ENCODE assay signal across 20 cellular contexts in the genomic region with DNA sequence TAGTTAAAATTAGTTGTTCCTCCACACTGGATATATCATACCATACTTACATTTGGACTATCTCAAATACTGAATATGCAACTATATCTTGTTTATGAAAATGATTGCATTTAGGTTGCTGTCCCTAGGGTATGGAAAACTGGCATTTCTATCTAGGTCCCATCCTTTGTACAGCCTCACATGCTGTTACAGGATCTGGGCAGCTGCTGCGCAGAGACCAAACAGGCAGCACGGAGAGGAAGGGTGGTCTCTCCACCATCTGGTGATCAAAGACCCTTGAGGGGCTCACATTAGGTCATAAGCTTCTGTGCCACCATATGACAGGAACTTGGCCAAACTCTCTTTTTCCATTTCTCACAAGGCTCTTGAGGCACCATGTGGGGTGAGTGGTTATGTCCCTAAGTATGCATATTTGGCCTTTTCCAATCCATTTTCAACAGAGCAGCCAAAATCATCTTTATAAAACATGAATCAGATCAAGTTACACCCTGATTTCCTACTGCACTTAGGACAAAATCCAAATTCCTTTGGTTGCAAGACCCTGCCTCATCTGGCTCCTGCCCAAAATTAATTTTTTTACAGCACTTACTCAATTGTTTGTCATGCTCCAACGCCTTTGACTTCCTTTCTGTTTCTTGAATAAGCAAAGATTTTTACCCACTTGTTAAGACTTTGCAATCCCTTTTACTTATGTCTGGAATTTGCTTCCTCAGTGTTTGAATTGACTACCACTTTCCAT.
DNase-seq lines count a peak whose midpoint lies in the region; ATAC-seq lines count a peak whose summit lies in the region.
"Had no signal": no experiment of that assay in that cellular context is flagged by ENCODE, and none has a peak within 500 bp of the region (broad histone marks: within the 10 kb centered on the region; RNA-seq: fewer than 3 reads in every experiment).

No MANE protein-coding gene starts in this region.

- H3K4me2 ChIP-seq in BLaER1 treated with 17β-estradiol and CSF1 and Interleukin-3, amounts not matched to agents 10 nM and 100 nM, result peak overlapping the region; percentile 59 to 82 (median 72)

- no peaks in the 10 kb centered on the region for H4K20me1 ChIP-seq in BLaER1 treated with 17β-estradiol and CSF1 and Interleukin-3, amounts not matched to agents 10 nM and 100 nM

- peak overlapping the region in 3 of 11 experiments; percentile 9 to 32 (median 14); a peak in 3 of 22 replicates for H3K9ac ChIP-seq in BLaER1 treated with 17β-estradiol and CSF1 and Interleukin-3, amounts not matched to agents 10 nM and 100 nM

- H3K4me1 Mint-ChIP-seq in activated T-cell treated with anti-CD3 and anti-CD28 coated beads, Interleukin-2, amount 50 U/mL, for 72 hours (ENCODE audit: low read depth), result no peaks in the 10 kb centered on the region
- no peaks in the 10 kb centered on the region for H3K4me1 Mint-ChIP-seq in activated CD4-positive, alpha-beta memory T cell treated with anti-CD3 and anti-CD28 coated beads for 36 hours (ENCODE audit: low read depth)
- H3K4me1 Mint-ChIP-seq: activated CD4-positive, alpha-beta T cell treated with anti-CD3 and anti-CD28 coated beads for 36 hours; B cell had no signal

- H3K4me3 ChIP-seq in BLaER1 treated with 17β-estradiol and CSF1 and Interleukin-3, amounts not matched to agents 10 nM and 100 nM, result no peak overlapping the region
- H3K4me3 ChIP-seq: adrenal gland, tibial artery had no signal

- intact Hi-C loops in cardiac septum (cut with DNase I), result no loop called here
- intact Hi-C loops in activated CD4-positive, alpha-beta memory T cell treated with anti-CD3 and anti-CD28 coated beads for 36 hours (cut with micrococcal nuclease), result no loop called here

- no peaks in the 10 kb centered on the region for H3K27me3 ChIP-seq in BLaER1 treated with 17β-estradiol and CSF1 and Interleukin-3, amounts not matched to agents 10 nM and 100 nM
- H3K27me3 ChIP-seq: adrenal gland, tibial artery had no signal

- ATAC-seq in activated T-cell treated with anti-CD3 and anti-CD28 coated beads, Interleukin-2, amount 50 U/mL, for 72 hours (replicated peaks in 1 of 2), result no peak
- no peak for ATAC-seq in GM21717 (IDR thresholded peaks at IDR 0.05; ENCODE audit: unreplicated experiment)
- ATAC-seq: activated CD4-positive, alpha-beta T cell treated with anti-CD3 and anti-CD28 coated beads for 36 hours had no signal

- H3K9me3 Mint-ChIP-seq in activated T-cell treated with anti-CD3 and anti-CD28 coated beads, Interleukin-2, amount 50 U/mL, for 72 hours, result peaks cover 1 to 3% of the 10 kb centered on the region in 2 donors
- H3K9me3 Mint-ChIP-seq in activated CD4-positive, alpha-beta memory T cell treated with anti-CD3 and anti-CD28 coated beads for 36 hours, result peaks cover 10% of the 10 kb centered on the region

- H3K36me3 Mint-ChIP-seq in activated T-cell treated with anti-CD3 and anti-CD28 coated beads, Interleukin-2, amount 50 U/mL, for 72 hours (ENCODE audit: insufficient read depth in 2 of 2), result no peaks in the 10 kb centered on the region
- no peaks in the 10 kb centered on the region for H3K36me3 Mint-ChIP-seq in activated CD4-positive, alpha-beta memory T cell treated with anti-CD3 and anti-CD28 coated beads for 36 hours

- DNase-seq in NCI-H69 (lab: John Stamatoyannopoulos, UW), result peak; percentile 26
- peak; percentile 41 for DNase-seq in fibroblast of gingiva (ENCODE audit: low read depth)
- peak; percentile 53 for DNase-seq in non-pigmented ciliary epithelial cell (ENCODE audit: low read depth)
- no peak for DNase-seq in cardiac septum (ENCODE audit: low spot score)
- no peak for DNase-seq in activated T-cell treated with anti-CD3 and anti-CD28 coated beads, Interleukin-2, amount 50 U/mL, for 72 hours
- no peak for DNase-seq in activated CD4-positive, alpha-beta memory T cell treated with anti-CD3 and anti-CD28 coated beads for 36 hours
- DNase-seq: activated CD4-positive, alpha-beta T cell treated with anti-CD3 and anti-CD28 coated beads for 36 hours; activated T-cell treated with anti-CD3 and anti-CD28 coated beads, Interleukin-2, amount 50 U/mL, for 24 hours; adrenal gland; DND-41; islet precursor cell; Karpas-422; NCI-H187; NCI-H82; T-helper 2 cell; tibial artery had no signal

- H3K4me1 ChIP-seq in BLaER1 treated with 17β-estradiol and CSF1 and Interleukin-3, amounts not matched to agents 10 nM and 100 nM, result peaks cover 15 to 36% (median 30%) of the 10 kb centered on the region in 10 experiments
- H3K4me1 ChIP-seq: adrenal gland, tibial artery had no signal

- no peak overlapping the region for H3K27ac Mint-ChIP-seq in activated T-cell treated with anti-CD3 and anti-CD28 coated beads, Interleukin-2, amount 50 U/mL, for 72 hours
- no peak overlapping the region for H3K27ac Mint-ChIP-seq in activated CD4-positive, alpha-beta memory T cell treated with anti-CD3 and anti-CD28 coated beads for 36 hours
- H3K27ac Mint-ChIP-seq: activated CD4-positive, alpha-beta T cell treated with anti-CD3 and anti-CD28 coated beads for 36 hours; activated T-cell treated with anti-CD3 and anti-CD28 coated beads, Interleukin-2, amount 50 U/mL, for 24 hours; B cell; progenitor cell of endocrine pancreas had no signal

- POLR2A ChIA-PET in activated CD4-positive, alpha-beta memory T cell treated with anti-CD3 and anti-CD28 coated beads for 36 hours (lab: Charles Lee), result no interaction called here

- H3K27ac ChIP-seq in BLaER1 treated with 17β-estradiol and CSF1 and Interleukin-3, amounts not matched to agents 10 nM and 100 nM, result peak overlapping the region in 8 of 11 experiments; percentile 21 to 65 (median 58); a peak in 14 of 22 replicates
- H3K27ac ChIP-seq: adrenal gland, tibial artery had no signal

- H3K27me3 Mint-ChIP-seq in activated T-cell treated with anti-CD3 and anti-CD28 coated beads, Interleukin-2, amount 50 U/mL, for 72 hours (ENCODE audit: low read depth), result no peaks in the 10 kb centered on the region
- H3K27me3 Mint-ChIP-seq in activated CD4-positive, alpha-beta memory T cell treated with anti-CD3 and anti-CD28 coated beads for 36 hours, result no peaks in the 10 kb centered on the region
- H3K27me3 Mint-ChIP-seq: activated CD4-positive, alpha-beta T cell treated with anti-CD3 and anti-CD28 coated beads for 36 hours; activated T-cell treated with anti-CD3 and anti-CD28 coated beads, Interleukin-2, amount 50 U/mL, for 24 hours; progenitor cell of endocrine pancreas had no signal

- peaks cover 0 to 5% (median 0%) of the 10 kb centered on the region in 11 experiments; a peak in 1 of 22 replicates for H3K9me3 ChIP-seq in BLaER1 treated with 17β-estradiol and CSF1 and Interleukin-3, amounts not matched to agents 10 nM and 100 nM (replicated peaks in 1 of 11)
- H3K9me3 ChIP-seq: adrenal gland, tibial artery had no signal

- H3K36me3 ChIP-seq in BLaER1 treated with 17β-estradiol and CSF1 and Interleukin-3, amounts not matched to agents 10 nM and 100 nM, result no peaks in the 10 kb centered on the region
- H3K36me3 ChIP-seq: adrenal gland, tibial artery had no signal

- no peak overlapping the region for H3K4me3 Mint-ChIP-seq in activated T-cell treated with anti-CD3 and anti-CD28 coated beads, Interleukin-2, amount 50 U/mL, for 72 hours
- H3K4me3 Mint-ChIP-seq in activated CD4-positive, alpha-beta memory T cell treated with anti-CD3 and anti-CD28 coated beads for 36 hours, result no peak overlapping the region
- H3K4me3 Mint-ChIP-seq: activated CD4-positive, alpha-beta T cell treated with anti-CD3 and anti-CD28 coated beads for 36 hours; activated T-cell treated with anti-CD3 and anti-CD28 coated beads, Interleukin-2, amount 50 U/mL, for 24 hours; B cell had no signal

- CTCF ChIA-PET in activated CD4-positive, alpha-beta memory T cell treated with anti-CD3 and anti-CD28 coated beads for 36 hours (lab: Charles Lee), result no interaction called here

Comparison
In these comparisons a context has a peak if more than half of its experiments do, and no peak if none do; other contexts are left out.
1. DNase-seq: peak in NCI-H69 (single experiment), fibroblast of gingiva (single experiment) and non-pigmented ciliary epithelial cell (single experiment); none in cardiac septum (single experiment), activated T-cell treated with anti-CD3 and anti-CD28 coated beads, Interleukin-2, amount 50 U/mL, for 72 hours (0 of 2) and activated CD4-positive, alpha-beta memory T cell treated with anti-CD3 and anti-CD28 coated beads for 36 hours (single experiment).